2 cellular contexts compared by ENCODE assay signal in the genomic region with DNA sequence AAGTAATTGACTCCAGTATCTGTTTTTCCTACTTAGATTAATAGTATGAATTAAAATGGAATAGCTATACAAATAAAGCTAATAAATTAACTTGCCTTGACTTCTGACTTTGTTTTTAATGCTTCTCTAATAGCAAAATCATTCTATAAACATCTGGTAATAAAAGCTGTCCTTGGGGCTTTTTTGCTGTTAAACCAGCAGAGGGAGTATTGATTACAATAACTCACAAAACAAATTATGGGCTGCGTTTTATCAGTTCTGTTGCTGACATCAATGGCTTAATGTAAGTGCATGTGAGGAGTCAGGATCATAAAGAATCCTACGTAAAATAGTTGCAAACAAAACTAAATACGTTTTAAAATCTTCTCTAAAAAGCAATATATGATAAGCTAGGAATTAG.
TF ChIP-seq lines count a peak whose summit lies in the region.

No MANE protein-coding gene starts in this region.

TF ChIP-seq in WTC11, 78 proteins besides CTCF, POLR2A, EP300 and RAD21 (continued from another document):
- TF ChIP-seq GRHL2 (CRISPR knock-in tag; IDR thresholded peaks at IDR 0.05; ENCODE audit: insufficient replicate concordance, severe bottlenecking) (no peak), FOXP4 (CRISPR knock-in tag; IDR thresholded peaks at IDR 0.05) (no peak), CREB1 (CRISPR knock-in tag; IDR thresholded peaks at IDR 0.05) (no peak)
- TF ChIP-seq, protein P1, sequence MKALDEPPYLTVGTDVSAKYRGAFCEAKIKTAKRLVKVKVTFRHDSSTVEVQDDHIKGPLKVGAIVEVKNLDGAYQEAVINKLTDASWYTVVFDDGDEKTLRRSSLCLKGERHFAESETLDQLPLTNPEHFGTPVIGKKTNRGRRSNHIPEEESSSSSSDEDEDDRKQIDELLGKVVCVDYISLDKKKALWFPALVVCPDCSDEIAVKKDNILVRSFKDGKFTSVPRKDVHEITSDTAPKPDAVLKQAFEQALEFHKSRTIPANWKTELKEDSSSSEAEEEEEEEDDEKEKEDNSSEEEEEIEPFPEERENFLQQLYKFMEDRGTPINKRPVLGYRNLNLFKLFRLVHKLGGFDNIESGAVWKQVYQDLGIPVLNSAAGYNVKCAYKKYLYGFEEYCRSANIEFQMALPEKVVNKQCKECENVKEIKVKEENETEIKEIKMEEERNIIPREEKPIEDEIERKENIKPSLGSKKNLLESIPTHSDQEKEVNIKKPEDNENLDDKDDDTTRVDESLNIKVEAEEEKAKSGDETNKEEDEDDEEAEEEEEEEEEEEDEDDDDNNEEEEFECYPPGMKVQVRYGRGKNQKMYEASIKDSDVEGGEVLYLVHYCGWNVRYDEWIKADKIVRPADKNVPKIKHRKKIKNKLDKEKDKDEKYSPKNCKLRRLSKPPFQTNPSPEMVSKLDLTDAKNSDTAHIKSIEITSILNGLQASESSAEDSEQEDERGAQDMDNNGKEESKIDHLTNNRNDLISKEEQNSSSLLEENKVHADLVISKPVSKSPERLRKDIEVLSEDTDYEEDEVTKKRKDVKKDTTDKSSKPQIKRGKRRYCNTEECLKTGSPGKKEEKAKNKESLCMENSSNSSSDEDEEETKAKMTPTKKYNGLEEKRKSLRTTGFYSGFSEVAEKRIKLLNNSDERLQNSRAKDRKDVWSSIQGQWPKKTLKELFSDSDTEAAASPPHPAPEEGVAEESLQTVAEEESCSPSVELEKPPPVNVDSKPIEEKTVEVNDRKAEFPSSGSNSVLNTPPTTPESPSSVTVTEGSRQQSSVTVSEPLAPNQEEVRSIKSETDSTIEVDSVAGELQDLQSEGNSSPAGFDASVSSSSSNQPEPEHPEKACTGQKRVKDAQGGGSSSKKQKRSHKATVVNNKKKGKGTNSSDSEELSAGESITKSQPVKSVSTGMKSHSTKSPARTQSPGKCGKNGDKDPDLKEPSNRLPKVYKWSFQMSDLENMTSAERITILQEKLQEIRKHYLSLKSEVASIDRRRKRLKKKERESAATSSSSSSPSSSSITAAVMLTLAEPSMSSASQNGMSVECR (CRISPR knock-in tag; IDR thresholded peaks at IDR 0.05; ENCODE audit: borderline replicate concordance), result no peak
- TF ChIP-seq, protein P2, sequence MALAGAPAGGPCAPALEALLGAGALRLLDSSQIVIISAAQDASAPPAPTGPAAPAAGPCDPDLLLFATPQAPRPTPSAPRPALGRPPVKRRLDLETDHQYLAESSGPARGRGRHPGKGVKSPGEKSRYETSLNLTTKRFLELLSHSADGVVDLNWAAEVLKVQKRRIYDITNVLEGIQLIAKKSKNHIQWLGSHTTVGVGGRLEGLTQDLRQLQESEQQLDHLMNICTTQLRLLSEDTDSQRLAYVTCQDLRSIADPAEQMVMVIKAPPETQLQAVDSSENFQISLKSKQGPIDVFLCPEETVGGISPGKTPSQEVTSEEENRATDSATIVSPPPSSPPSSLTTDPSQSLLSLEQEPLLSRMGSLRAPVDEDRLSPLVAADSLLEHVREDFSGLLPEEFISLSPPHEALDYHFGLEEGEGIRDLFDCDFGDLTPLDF (CRISPR knock-in tag; IDR thresholded peaks at IDR 0.05), result no peak
- TF ChIP-seq, protein P3, sequence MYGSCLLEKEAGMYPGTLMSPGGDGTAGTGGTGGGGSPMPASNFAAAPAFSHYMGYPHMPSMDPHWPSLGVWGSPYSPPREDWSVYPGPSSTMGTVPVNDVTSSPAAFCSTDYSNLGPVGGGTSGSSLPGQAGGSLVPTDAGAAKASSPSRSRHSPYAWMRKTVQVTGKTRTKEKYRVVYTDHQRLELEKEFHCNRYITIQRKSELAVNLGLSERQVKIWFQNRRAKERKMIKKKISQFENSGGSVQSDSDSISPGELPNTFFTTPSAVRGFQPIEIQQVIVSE (CRISPR knock-in tag; IDR thresholded peaks at IDR 0.05; ENCODE audit: borderline replicate concordance), result no peak

TF ChIP-seq in liver, 16 proteins besides CTCF, POLR2A, EP300 and RAD21 (continued from another document):
- TF ChIP-seq JUND (IDR thresholded peaks at IDR 0.05) (no peak), EGR1 (IDR thresholded peaks at IDR 0.05; ENCODE audit: low read depth in 2 of 2) (no peak), SP1 (IDR thresholded peaks at IDR 0.05) (no peak), HNF4G (IDR thresholded peaks at IDR 0.05) (no peak), FOXA2 (IDR thresholded peaks at IDR 0.05) (no peak), FOXA1 (IDR thresholded peaks at IDR 0.05) (no peak), MAX (IDR thresholded peaks at IDR 0.05) (no peak), ZBTB33 (IDR thresholded peaks at IDR 0.05) (no peak), TAF1 (conservative IDR thresholded peaks at IDR 0.05) (no peak), ATF3 (IDR thresholded peaks at IDR 0.05) (no peak), GABPA (IDR thresholded peaks at IDR 0.05 in 1 of 2, conservative IDR thresholded peaks at IDR 0.05 in 1 of 2) (no peak), NR2F2 (IDR thresholded peaks at IDR 0.05) (no peak), RXRA (IDR thresholded peaks at IDR 0.05) (no peak), YY1 (IDR thresholded peaks at IDR 0.05) (no peak)
